8 cellular contexts compared by ENCODE assay signal in genomic region chr10:96374985-96375830, GRCh38. TPM values are rescaled to one million over a fixed set of nuclear protein-coding genes. Genes with fewer than 3 reads are reported as not detected.
A peak's percentile ranks its signal among the peaks of the same experiment; 100 is the strongest.
DNase-seq lines count a peak whose midpoint lies in the region; ATAC-seq, FAIRE-seq and TF ChIP-seq lines count a peak whose summit lies in the region.

No MANE protein-coding gene starts in this region.

- H3K4me2 ChIP-seq in A549, result peak overlapping the region; percentile 80

- H3K9ac ChIP-seq in kidney (ENCODE audit: low read length in 2 of 2), result peak overlapping the region in 1 of 2 donors; percentile 63

- WGBS in A549 (ENCODE audit: missing lambda C conversion rate), result 9% methylated on average over 32 of the region's 36 CpGs

- H3K9me3 ChIP-seq in A549, result no peaks in the 10 kb centered on the region
- H3K9me3 ChIP-seq in kidney (ENCODE audit: control insufficient read depth in 1 of 2, low read length in 2 of 2), result no peaks in the 10 kb centered on the region

- POLR2A ChIA-PET in A549 (lab: Yijun Ruan, JAX), result interaction anchor here (0.6 to 1.3 kb wide), 3 partner anchors 11 to 245 kb away, joined by 3 to 8 read pairs (median 4); partner anchors contain the start of gene ZNF518A

- intact Hi-C loops in kidney (cut with DNase I), result no loop called here

- H3K4me3 ChIP-seq in A549 (peak overlapping the region; percentile 42), kidney (ENCODE audit: low read length in 2 of 2) (peak overlapping the region; percentile 67 to 85)

- peak overlapping the region; percentile 59 to 82 for H3K27ac ChIP-seq in A549
- H3K27ac ChIP-seq in kidney (ENCODE audit: low read depth in 2 of 2, low read length in 2 of 2), result no peak overlapping the region

- no peaks in the 10 kb centered on the region for H3K36me3 ChIP-seq in kidney (ENCODE audit: control insufficient read depth in 1 of 2, insufficient read depth in 2 of 2, low read length in 2 of 2)

- TF ChIP-seq POLR2A in A549 (IDR thresholded peaks at IDR 0.05; ENCODE audit: low read length), result peak; percentile 30

- TF ChIP-seq EP300 in A549 (IDR thresholded peaks at IDR 0.05), result no peak

- TF ChIP-seq RAD21 in A549 (conservative IDR thresholded peaks at IDR 0.05 in 1 of 2, IDR thresholded peaks at IDR 0.05 in 1 of 2), result peak; percentile 84 to 86

- H3K4me1 ChIP-seq in A549 (peaks cover 2% of the 10 kb centered on the region; the same call in 1 of the 3 replicates), kidney (ENCODE audit: control insufficient read depth in 1 of 2, insufficient read depth in 1 of 2, low read depth in 1 of 2, low read length in 2 of 2) (peaks cover 5 to 7% of the 10 kb centered on the region in 2 donors)

- FAIRE-seq in A549 (lab: Jason Lieb, UNC), result peak; percentile 84
- no peak for FAIRE-seq in kidney (lab: Jason Lieb, UNC)

- ATAC-seq in A549 (peak; percentile 79 to 93), GM18511 (IDR thresholded peaks at IDR 0.05; ENCODE audit: unreplicated experiment) (peak; percentile 74), HG03097 (IDR thresholded peaks at IDR 0.05; ENCODE audit: low FRiP score, unreplicated experiment) (peak; percentile 81)
- peak; percentile 66 to 76 for ATAC-seq in activated CD4-positive, CD25-positive, alpha-beta regulatory T cell treated with anti-CD3 and anti-CD28 coated beads, Interleukin-2, amount 50 U/mL, for 24 hours

- peak; percentile 87 to 97 for DNase-seq in A549 (ENCODE audit: low read depth in 1 of 2, low spot score in 1 of 2)
- DNase-seq in NCI-H2227 (lab: John Stamatoyannopoulos, UW; ENCODE audit: unreplicated experiment), result peak; percentile 91
- DNase-seq in cerebellum (ENCODE audit: low spot score), result peak; percentile 92
- DNase-seq in kidney, result peak; percentile 91
- peak; percentile 48 to 75 for DNase-seq in stimulated activated CD4-positive, alpha-beta T cell treated with anti-CD3 and anti-CD28 coated beads, Interleukin-15, amount 100 ng/mL, for 48 hours (ENCODE audit: low read depth in 2 of 2)

- TF ChIP-seq CTCF in A549 (IDR thresholded peaks at IDR 0.05), result peak; percentile 94
- peak; percentile 93 for TF ChIP-seq CTCF in kidney (IDR thresholded peaks at IDR 0.05; ENCODE audit: borderline replicate concordance, extremely low read depth, insufficient read depth)

- CTCF ChIA-PET in A549 (lab: Yijun Ruan, JAX), result interaction anchor here (0.6 to 7.6 kb wide), 45 partner anchors 8 to 835 kb away, joined by 3 to 105 read pairs (median 4); partner anchors contain the start of gene TLL2

TF ChIP-seq in A549, 52 proteins besides CTCF, POLR2A, EP300 and RAD21:
- TF ChIP-seq KDM5A (IDR thresholded peaks at IDR 0.05), result no peak
- no peak for TF ChIP-seq HOXA7 (CRISPR knock-in tag; IDR thresholded peaks at IDR 0.05)
- TF ChIP-seq HOXB13 (CRISPR knock-in tag; IDR thresholded peaks at IDR 0.05; ENCODE audit: low read depth), result no peak
- TF ChIP-seq POLR2AphosphoS2 (conservative IDR thresholded peaks at IDR 0.05; ENCODE audit: low read length), result no peak
- peak; percentile 20; the same call in 1 of the 2 replicates for TF ChIP-seq RFX5 (IDR thresholded peaks at IDR 0.05)
- no peak for TF ChIP-seq HDAC2 (IDR thresholded peaks at IDR 0.05)
- no peak for TF ChIP-seq CBX8 (IDR thresholded peaks at IDR 0.05)
- TF ChIP-seq ELK1 (IDR thresholded peaks at IDR 0.05; ENCODE audit: low read depth, low read length), result no peak
- TF ChIP-seq JUN (IDR thresholded peaks at IDR 0.05), result 0 out of 5 replicates have a peak, but pooled peaks of 1 of the 2 experiments have one; percentile 28
- TF ChIP-seq JUNB (IDR thresholded peaks at IDR 0.05), result no peak
- TF ChIP-seq, protein P1, sequence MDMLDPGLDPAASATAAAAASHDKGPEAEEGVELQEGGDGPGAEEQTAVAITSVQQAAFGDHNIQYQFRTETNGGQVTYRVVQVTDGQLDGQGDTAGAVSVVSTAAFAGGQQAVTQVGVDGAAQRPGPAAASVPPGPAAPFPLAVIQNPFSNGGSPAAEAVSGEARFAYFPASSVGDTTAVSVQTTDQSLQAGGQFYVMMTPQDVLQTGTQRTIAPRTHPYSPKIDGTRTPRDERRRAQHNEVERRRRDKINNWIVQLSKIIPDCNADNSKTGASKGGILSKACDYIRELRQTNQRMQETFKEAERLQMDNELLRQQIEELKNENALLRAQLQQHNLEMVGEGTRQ (IDR thresholded peaks at IDR 0.05), result peak; percentile 55
- no peak for TF ChIP-seq CBX2 (IDR thresholded peaks at IDR 0.05; ENCODE audit: borderline replicate concordance, low read depth)
- peak; percentile 71 for TF ChIP-seq SMC3 (IDR thresholded peaks at IDR 0.05)
- TF ChIP-seq ESRRA (IDR thresholded peaks at IDR 0.05; ENCODE audit: borderline replicate concordance, low read length), result no peak
- TF ChIP-seq EHMT2 (IDR thresholded peaks at IDR 0.05; ENCODE audit: low read depth), result no peak
- TF ChIP-seq E2F6 (IDR thresholded peaks at IDR 0.05; ENCODE audit: borderline replicate concordance, low read depth), result peak; percentile 80
- no peak for TF ChIP-seq MYC (IDR thresholded peaks at IDR 0.05; ENCODE audit: borderline replicate concordance, low read length)
- TF ChIP-seq CHD2 (IDR thresholded peaks at IDR 0.05; ENCODE audit: low read length, partially characterized antibody), result no peak
- peak; percentile 93 for TF ChIP-seq MAX (IDR thresholded peaks at IDR 0.05)
- TF ChIP-seq REST (IDR thresholded peaks at IDR 0.05), result no peak

RNA-seq across cellular contexts. Expression of gene OPALIN, which starts 16.4 kb away (rescaled TPM):
- not detected in 2 replicates for polyA plus RNA-seq in A549 (2011; rRNA removed)
- not detected in 2 replicates for polyA plus RNA-seq in A549 (2012; cell fraction: cytosol; rRNA removed)
- not detected in 2 replicates for polyA plus RNA-seq in A549 (2012; cell fraction: nucleus; rRNA removed)
- not detected in 3 replicates for polyA plus RNA-seq in A549 (2017; fragmentation: RNase III; extraction: RNeasy Plus Mini Kit Qiagen cat#74134 plus additional on column Dnase treatment)
- not detected in 2 replicates for polyA minus RNA-seq in A549 (2011; rRNA and poly(A)+ RNA removed)
- total RNA-seq in cerebellum, result not detected
- not detected for total RNA-seq in kidney
- not detected for polyA plus RNA-seq in kidney (ENCODE audit: insufficient read depth, low read depth, low replicate concordance)

Comparison
In these comparisons a context has a peak if more than half of its experiments do, and no peak if none do; other contexts are left out.
1. H3K27ac ChIP-seq: peak in A549 (2 of 2); none in kidney (0 of 2).
2. Peak in every context shown above with its lines, with median percentiles within 50 percentile points of each other: ATAC-seq and DNase-seq.